16 cellular contexts compared by ENCODE assay signal in genomic region chr2:242035858-242036652, GRCh38.
"Had no signal": no experiment of that assay in that cellular context is flagged by ENCODE, and none has a peak within 500 bp of the region (broad histone marks: within the 10 kb centered on the region; RNA-seq: fewer than 3 reads in every experiment).

No MANE protein-coding gene starts in this region.

- H3K79me2 ChIP-seq: hepatocyte had no signal

- H3K9me3 ChIP-seq: thoracic aorta, vagina had no signal

- H3K27ac Mint-ChIP-seq: activated CD8-positive, alpha-beta T cell treated with anti-CD3 and anti-CD28 coated beads, Interleukin-2, amount 10 ng/mL, durations not matched to agents 7 days and 5 days; activated naive CD8-positive, alpha-beta T cell treated with anti-CD3 and anti-CD28 coated beads for 36 hours; activated T-helper 17 cell treated with anti-CD3 and anti-CD28 coated beads, Interleukin-2, amount 50 U/mL, for 72 hours; natural killer cell; T-helper 1 cell treated with Interleukin-12 subunit alpha and Interleukin-12 subunit beta and Interleukin-4 antibody, amounts not matched to agents 30 μg/mL and 1 μg/mL, for 36 hours; WTC11 had no signal

- H3K36me3 ChIP-seq: thoracic aorta, vagina had no signal

- H3K9me3 Mint-ChIP-seq: activated naive CD8-positive, alpha-beta T cell treated with anti-CD3 and anti-CD28 coated beads for 36 hours; activated T-helper 17 cell treated with anti-CD3 and anti-CD28 coated beads, Interleukin-2, amount 50 U/mL, for 72 hours; natural killer cell; stimulated activated naive CD8-positive, alpha-beta T cell treated with anti-CD3 and anti-CD28 coated beads, Interleukin-15, amount 100 ng/mL, for 72 hours; T-helper 1 cell treated with Interleukin-12 subunit alpha and Interleukin-12 subunit beta and Interleukin-4 antibody, amounts not matched to agents 30 μg/mL and 1 μg/mL, for 36 hours; WTC11 had no signal

- H3K4me3 ChIP-seq: hepatocyte, thoracic aorta, vagina had no signal

- H2AFZ ChIP-seq: hepatocyte had no signal

- H3K27ac ChIP-seq: hepatocyte, thoracic aorta, vagina had no signal

- DNase-seq: activated CD4-positive, alpha-beta T cell treated with anti-CD3 and anti-CD28 coated beads for 48 hours; activated CD8-positive, alpha-beta T cell treated with anti-CD3 and anti-CD28 coated beads, Interleukin-2, amount 10 ng/mL, durations not matched to agents 7 days and 5 days; activated naive CD8-positive, alpha-beta T cell treated with anti-CD3 and anti-CD28 coated beads for 36 hours; cerebellar nuclear complex; dermis blood vessel endothelial cell; erythroblast; natural killer cell; stimulated activated CD4-positive, alpha-beta T cell treated with anti-CD3 and anti-CD28 coated beads, Interleukin-15, amount 100 ng/mL, for 24 hours; stimulated activated CD4-positive, alpha-beta T cell treated with anti-CD3 and anti-CD28 coated beads, Interleukin-4, amount 100 ng/mL, for 4 hours; stimulated activated naive CD8-positive, alpha-beta T cell treated with anti-CD3 and anti-CD28 coated beads, Interleukin-15, amount 100 ng/mL, for 72 hours had no signal

- H3K27me3 ChIP-seq: hepatocyte, vagina had no signal

- H3K4me3 Mint-ChIP-seq: activated CD8-positive, alpha-beta T cell treated with anti-CD3 and anti-CD28 coated beads, Interleukin-2, amount 10 ng/mL, durations not matched to agents 7 days and 5 days; activated naive CD8-positive, alpha-beta T cell treated with anti-CD3 and anti-CD28 coated beads for 36 hours; activated T-helper 17 cell treated with anti-CD3 and anti-CD28 coated beads, Interleukin-2, amount 50 U/mL, for 72 hours; natural killer cell; stimulated activated naive CD8-positive, alpha-beta T cell treated with anti-CD3 and anti-CD28 coated beads, Interleukin-15, amount 100 ng/mL, for 72 hours; T-helper 1 cell treated with Interleukin-12 subunit alpha and Interleukin-12 subunit beta and Interleukin-4 antibody, amounts not matched to agents 30 μg/mL and 1 μg/mL, for 36 hours; WTC11 had no signal

- H3K36me3 Mint-ChIP-seq: activated naive CD8-positive, alpha-beta T cell treated with anti-CD3 and anti-CD28 coated beads for 36 hours; natural killer cell; WTC11 had no signal

- H3K4me1 ChIP-seq: vagina had no signal

- ATAC-seq: activated CD8-positive, alpha-beta T cell treated with anti-CD3 and anti-CD28 coated beads, Interleukin-2, amount 10 ng/mL, durations not matched to agents 7 days and 5 days; activated T-helper 17 cell treated with anti-CD3 and anti-CD28 coated beads, Interleukin-2, amount 50 U/mL, for 72 hours; natural killer cell; stimulated activated naive CD8-positive, alpha-beta T cell treated with anti-CD3 and anti-CD28 coated beads, Interleukin-15, amount 100 ng/mL, for 72 hours; WTC11 had no signal

- H3K4me2 ChIP-seq: hepatocyte had no signal
